10 cellular contexts compared by ENCODE assay signal in genomic region chr5:128536861-128537305, GRCh38. TPM values are rescaled to one million over a fixed set of nuclear protein-coding genes. Genes with fewer than 3 reads are reported as not detected.
DNase-seq lines count a peak whose midpoint lies in the region; ATAC-seq and TF ChIP-seq lines count a peak whose summit lies in the region.
"Had no signal": no experiment of that assay in that cellular context is flagged by ENCODE, and none has a peak within 500 bp of the region (broad histone marks: within the 10 kb centered on the region; RNA-seq: fewer than 3 reads in every experiment).

No MANE protein-coding gene starts in this region.

- H3K4me1 Mint-ChIP-seq in brain, result peaks cover 21% of the 10 kb centered on the region

- peak overlapping the region in 1 of 21 experiments; percentile 60 for H3K27ac ChIP-seq in skin epidermis

- POLR2A ChIA-PET in HEK293T (lab: Yijun Ruan, JAX), result interaction anchor here (0.8 to 1.2 kb wide), 3 partner anchors 8 to 136 kb away, joined by 3 read pairs; no protein-coding TSS in a partner anchor

- H3K27ac Mint-ChIP-seq in brain, result peak overlapping the region in 2 of 5 experiments; percentile 32 to 70

- H3K27me3 Mint-ChIP-seq in brain, result peaks cover 58% of the 10 kb centered on the region

- TF ChIP-seq CTCF in brain (conservative IDR thresholded peaks at IDR 0.05), result peak in 1 of 2 experiments; percentile 4

- DNase-seq in HEK293T (ENCODE audit: extremely low spot score), result peak; percentile 9
- DNase-seq in activated CD8-positive, alpha-beta memory T cell treated with anti-CD3 and anti-CD28 coated beads for 24 hours, result no peak
- DNase-seq in NCI-H526 (lab: John Stamatoyannopoulos, UW), result no peak
- DNase-seq in medulla oblongata (ENCODE audit: extremely low spot score), result no peak
- DNase-seq: activated CD4-positive, alpha-beta T cell treated with anti-CD3 and anti-CD28 coated beads, Interleukin-2, amount 50 U/mL, for 48 hours had no signal

- H3K9me3 ChIP-seq in iPS-18c (ENCODE audit: control insufficient read depth, insufficient read depth, low read length), result peaks cover 2% of the 10 kb centered on the region

- peak overlapping the region; percentile 82 to 92 (median 88) for H3K4me3 Mint-ChIP-seq in brain

- CTCF ChIA-PET in HEK293T (lab: Yijun Ruan, JAX), result interaction anchor here (0.8 kb wide), 1 partner anchor 115 kb away, joined by 4 read pairs; no protein-coding TSS in a partner anchor

- peak overlapping the region; percentile 71 for H3K4me3 ChIP-seq in iPS-18c (ENCODE audit: insufficient read depth, low read depth, low read length)
- H3K4me3 ChIP-seq in skin epidermis, result peak overlapping the region; percentile 16 to 52 (median 34)
- H3K4me3 ChIP-seq: GM12878 had no signal

- no peaks in the 10 kb centered on the region for H3K9me3 Mint-ChIP-seq in brain

- peaks cover 3% of the 10 kb centered on the region for H3K36me3 Mint-ChIP-seq in brain

- no peak for ATAC-seq in HG03442 (IDR thresholded peaks at IDR 0.05; ENCODE audit: unreplicated experiment)
- ATAC-seq: GM12878 had no signal

TF ChIP-seq in HEK293T, 16 proteins besides CTCF, POLR2A, EP300 and RAD21:
- no peak for TF ChIP-seq CTBP1 (IDR thresholded peaks at IDR 0.05; ENCODE audit: borderline replicate concordance)
- no peak for TF ChIP-seq ZNF384 (IDR thresholded peaks at IDR 0.05)
- TF ChIP-seq L3MBTL2 (conservative IDR thresholded peaks at IDR 0.05), result peak; percentile 12; the same call in 1 of the 2 replicates
- no peak for TF ChIP-seq HDGF (IDR thresholded peaks at IDR 0.05; ENCODE audit: borderline replicate concordance)
- TF ChIP-seq BHLHE40 (IDR thresholded peaks at IDR 0.05; ENCODE audit: borderline replicate concordance), result no peak

RNA-seq across cellular contexts. Expression of gene FBN2, which starts 1.2 kb away (rescaled TPM):
- polyA plus RNA-seq in brain (ENCODE audit: insufficient read depth, low read depth, low replicate concordance), result 0.70 TPM
